Comparison of ENCODE assay signal across 16 cellular contexts in the genomic region with DNA sequence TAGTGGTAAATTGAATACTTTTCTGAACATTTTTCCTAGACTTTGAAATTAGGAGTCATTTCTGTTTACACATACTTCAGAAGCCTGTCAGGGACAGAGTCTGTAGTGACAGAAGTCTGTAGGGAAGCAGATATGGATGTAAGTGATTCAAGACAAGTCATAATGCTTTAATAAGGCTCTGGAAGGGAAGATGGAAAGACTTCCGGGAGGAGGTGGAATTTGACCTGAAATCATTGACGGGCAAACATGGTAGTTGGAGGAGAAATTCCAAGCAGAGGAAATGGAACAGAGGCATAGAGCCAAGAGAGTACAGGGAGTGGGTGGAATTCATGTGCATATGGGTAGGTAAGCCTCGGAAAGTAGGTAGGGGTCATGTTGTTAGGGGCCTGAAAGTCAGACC. TPM values are rescaled to one million over a fixed set of nuclear protein-coding genes. Genes with fewer than 3 reads are reported as not detected.
DNase-seq lines count a peak whose midpoint lies in the region; ATAC-seq and TF ChIP-seq lines count a peak whose summit lies in the region.
"Had no signal": no experiment of that assay in that cellular context is flagged by ENCODE, and none has a peak within 500 bp of the region (broad histone marks: within the 10 kb centered on the region; RNA-seq: fewer than 3 reads in every experiment).

No MANE protein-coding gene starts in this region.

- H3K4me3 ChIP-seq in right lobe of liver (no peak overlapping the region), mammary epithelial cell (replicated peaks in 1 of 3; ENCODE audit: insufficient read depth in 1 of 3, low read depth in 2 of 3, low read length in 3 of 3) (no peak overlapping the region)
- H3K4me3 ChIP-seq: K562, MG63 had no signal

- no TSS peak for BruUV-seq in mammary epithelial cell (replicated peaks; lab: Mats Ljungman, UMichigan)

- no peaks in the 10 kb centered on the region for H4K20me1 ChIP-seq in mammary epithelial cell (ENCODE audit: insufficient read depth, low read length)

- no peak for TF ChIP-seq POLR2A in right lobe of liver (IDR thresholded peaks at IDR 0.05)

- intact Hi-C loops in right lobe of liver (cut with DNase I): no loop called here
- intact Hi-C loops in mammary epithelial cell (cut with micrococcal nuclease): loop anchor here (10.0 kb wide), 1 partner anchor 837 kb away; no protein-coding TSS in a partner anchor

- H3K4me2 ChIP-seq in mammary epithelial cell (ENCODE audit: insufficient read depth, low read depth, low read length): no peak overlapping the region

- peak; percentile 54 for DNase-seq in HT-29 (ENCODE audit: low spot score)
- peak; percentile 17 for DNase-seq in hepatic stellate cell (ENCODE audit: low spot score)
- no peak for DNase-seq in right lobe of liver
- peak; percentile 31 for DNase-seq in renal cortical epithelial cell (ENCODE audit: low read depth)
- DNase-seq in DMS153 treated with DMSO at 0.1 percent for 48 hours (lab: John Stamatoyannopoulos, UW; ENCODE audit: unreplicated experiment): no peak
- DNase-seq in mammary epithelial cell: no peak
- DNase-seq: MG63, NCI-H1048, NCI-H1417 treated with DMSO at 0.1 percent for 48 hours, NCI-H187, NCI-H446, NCI-H526 treated with DMSO at 0.1 percent for 48 hours, OCI-M1 had no signal

- dilution Hi-C loops in mammary epithelial cell (cut with HindIII; ENCODE audit: low sequenced_read_pairs): no loop called here

- H3K79me2 ChIP-seq in mammary epithelial cell (ENCODE audit: insufficient read depth, low read length): peaks cover 90% of the 10 kb centered on the region

- H3K4me1 ChIP-seq in right lobe of liver: peaks cover 0 to 26% (median 10%) of the 10 kb centered on the region in 4 donors
- H3K4me1 ChIP-seq in mammary epithelial cell (ENCODE audit: insufficient read depth, low read length): peaks cover 8% of the 10 kb centered on the region

- ATAC-seq in right lobe of liver: peak; percentile 63 to 74 (median 66)
- ATAC-seq in HG03135 (IDR thresholded peaks at IDR 0.05; ENCODE audit: unreplicated experiment): no peak
- ATAC-seq: K562, Right ventricle myocardium inferior had no signal

- H3K36me3 ChIP-seq in right lobe of liver: no peaks in the 10 kb centered on the region
- no peaks in the 10 kb centered on the region for H3K36me3 ChIP-seq in mammary epithelial cell (ENCODE audit: insufficient read depth, low read length)
- H3K36me3 ChIP-seq: MG63 had no signal

- H3K9me3 ChIP-seq in right lobe of liver (no peaks in the 10 kb centered on the region), mammary epithelial cell (replicated peaks; ENCODE audit: insufficient read depth, low read length) (no peaks in the 10 kb centered on the region)
- H3K9me3 ChIP-seq: MG63 had no signal

- 16% methylated on average over 3 of the region's 3 CpGs for WGBS in right lobe of liver (ENCODE audit: insufficient coverage, low coverage, low lambda C conversion rate, missing lambda C conversion rate)
- 51% methylated on average over 3 of the region's 3 CpGs for WGBS in mammary epithelial cell (ENCODE audit: low coverage, missing lambda C conversion rate)

- TF ChIP-seq CTCF in right lobe of liver (IDR thresholded peaks at IDR 0.05): no peak
- no peak for TF ChIP-seq CTCF in mammary epithelial cell (conservative IDR thresholded peaks at IDR 0.05 in 1 of 2, IDR thresholded peaks at IDR 0.05 in 1 of 2; ENCODE audit: extremely low read depth in 1 of 2, insufficient read depth in 1 of 2, low read depth in 1 of 2, low read length in 2 of 2)

- H2AFZ ChIP-seq in mammary epithelial cell (ENCODE audit: low read depth, low read length): no peak overlapping the region

- no peak overlapping the region for H3K9ac ChIP-seq in mammary epithelial cell (ENCODE audit: insufficient read depth, low read length)

- H3K27me3 ChIP-seq in right lobe of liver (no peaks in the 10 kb centered on the region), mammary epithelial cell (ENCODE audit: insufficient read depth, low read length) (no peaks in the 10 kb centered on the region)
- H3K27me3 ChIP-seq: MG63 had no signal

- CTCF ChIA-PET in mammary epithelial cell (lab: Charles Lee; ENCODE audit: low non-redundant PET): no interaction called here

- in situ Hi-C loops in mammary epithelial cell (cut with MboI; ENCODE audit: low sequenced_read_pairs in 2 of 2): loop anchor here in 1 of 2 donors (10.0 kb wide), 1 partner anchor 77 kb away; no protein-coding TSS in a partner anchor

- H3K27ac ChIP-seq in right lobe of liver: peak overlapping the region in 1 of 3 donors; percentile 4
- no peak overlapping the region for H3K27ac ChIP-seq in mammary epithelial cell (ENCODE audit: insufficient read depth, low read depth, low read length)

RNA-seq across cellular contexts. Expression of gene CAMTA1, which starts 22.5 kb away (rescaled TPM):
- total RNA-seq in HT-29 (2014; rRNA removed; shearing (Covaris generic)): 38.6 and 62.2 TPM in 2 replicates
- 10 to 100 TPM; 32.3 to 49.4 (median 37.2) TPM for total RNA-seq in right lobe of liver
- total RNA-seq in renal cortical epithelial cell: 56.4 and 79.3 TPM in 2 replicates
- total RNA-seq in mammary epithelial cell: 10 to 100 TPM; 49.5 to 85.1 TPM
- 45.8 TPM for polyA plus RNA-seq in mammary epithelial cell
- polyA minus RNA-seq in mammary epithelial cell: 60.3 TPM

Comparison
In these comparisons a context has a peak if more than half of its experiments do, and no peak if none do; other contexts are left out.
1. DNase-seq: peak in HT-29 (single experiment), hepatic stellate cell (single experiment) and renal cortical epithelial cell (single experiment); none in right lobe of liver (0 of 3), DMS153 treated with DMSO at 0.1 percent for 48 hours (single experiment) and mammary epithelial cell (single experiment).